Comparison of ENCODE assay signal across 18 cellular contexts in the genomic region with DNA sequence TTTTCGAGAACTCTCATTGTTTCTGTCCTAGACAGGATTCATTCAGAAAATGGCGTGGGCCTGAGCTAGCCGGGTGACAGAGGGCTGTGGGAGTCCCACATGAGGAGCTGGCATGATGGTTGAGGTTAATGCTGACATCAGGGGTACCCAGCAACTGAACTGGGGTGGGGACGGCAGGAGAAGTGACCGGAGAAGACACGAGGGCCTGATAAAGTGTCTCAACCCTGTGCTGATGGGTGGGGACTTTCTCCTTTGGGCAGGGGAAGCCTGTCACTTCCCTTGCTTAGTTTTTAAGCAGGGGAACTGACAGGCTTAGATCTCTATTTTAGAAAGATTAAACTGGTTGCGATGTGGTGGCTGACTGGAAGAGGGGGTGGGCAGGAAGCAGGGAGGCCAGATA. TPM values are rescaled to one million over a fixed set of nuclear protein-coding genes. Genes with fewer than 3 reads are reported as not detected.
"Had no signal": no experiment of that assay in that cellular context is flagged by ENCODE, and none has a peak within 500 bp of the region (broad histone marks: within the 10 kb centered on the region; RNA-seq: fewer than 3 reads in every experiment).

No MANE protein-coding gene starts in this region.

- H3K9me3 Mint-ChIP-seq: activated naive CD8-positive, alpha-beta T cell treated with anti-CD3 and anti-CD28 coated beads, Interleukin-2, amount 10 ng/mL, durations not matched to agents 7 days and 5 days; activated T-cell treated with anti-CD3 and anti-CD28 coated beads, Interleukin-2, amount 50 U/mL, for 24 hours had no signal

- H3K4me3 ChIP-seq: breast epithelium, dorsolateral prefrontal cortex, lung, skin epidermis, tibial artery, vagina had no signal

- H3K27ac ChIP-seq: breast epithelium, skin epidermis, tibial artery, vagina had no signal

- H3K9me3 ChIP-seq: breast epithelium, tibial artery, vagina had no signal

- H3K36me3 ChIP-seq: breast epithelium, tibial artery, vagina had no signal

- H3K4me3 Mint-ChIP-seq: activated CD8-positive, alpha-beta memory T cell treated with anti-CD3 and anti-CD28 coated beads, Interleukin-2, amount 10 ng/mL, durations not matched to agents 7 days and 5 days; activated naive CD8-positive, alpha-beta T cell treated with anti-CD3 and anti-CD28 coated beads, Interleukin-2, amount 10 ng/mL, durations not matched to agents 7 days and 5 days; activated T-cell treated with anti-CD3 and anti-CD28 coated beads, Interleukin-2, amount 50 U/mL, for 24 hours had no signal

- H3K27me3 ChIP-seq: breast epithelium, dorsolateral prefrontal cortex, vagina had no signal

- ATAC-seq: activated CD4-positive, CD25-positive, alpha-beta regulatory T cell treated with anti-CD3 and anti-CD28 coated beads, Interleukin-2, amount 50 U/mL, for 24 hours; activated CD8-positive, alpha-beta memory T cell treated with anti-CD3 and anti-CD28 coated beads, Interleukin-2, amount 10 ng/mL, durations not matched to agents 7 days and 5 days; esophagus mucosa; left colon had no signal

- H3K27ac Mint-ChIP-seq: activated CD8-positive, alpha-beta memory T cell treated with anti-CD3 and anti-CD28 coated beads, Interleukin-2, amount 10 ng/mL, durations not matched to agents 7 days and 5 days; activated naive CD8-positive, alpha-beta T cell treated with anti-CD3 and anti-CD28 coated beads, Interleukin-2, amount 10 ng/mL, durations not matched to agents 7 days and 5 days; activated T-cell treated with anti-CD3 and anti-CD28 coated beads, Interleukin-2, amount 50 U/mL, for 24 hours had no signal

- DNase-seq: activated CD8-positive, alpha-beta memory T cell treated with anti-CD3 and anti-CD28 coated beads, Interleukin-2, amount 10 ng/mL, durations not matched to agents 7 days and 5 days; activated gamma-delta T cell treated with Interleukin-2 at 50 U/mL for 16 hours; activated naive CD8-positive, alpha-beta T cell treated with anti-CD3 and anti-CD28 coated beads, Interleukin-2, amount 10 ng/mL, durations not matched to agents 7 days and 5 days; activated T-cell treated with anti-CD3 and anti-CD28 coated beads, Interleukin-2, amount 50 U/mL, for 24 hours; aorta; left colon; stimulated activated CD4-positive, alpha-beta T cell treated with anti-CD3 and anti-CD28 coated beads, Interleukin-4, amount 100 ng/mL, for 4 hours; T-helper 1 cell; tibial artery had no signal

- H3K4me1 Mint-ChIP-seq: activated CD8-positive, alpha-beta memory T cell treated with anti-CD3 and anti-CD28 coated beads, Interleukin-2, amount 10 ng/mL, durations not matched to agents 7 days and 5 days had no signal

- H3K4me1 ChIP-seq: tibial artery, vagina had no signal

- H3K36me3 Mint-ChIP-seq: activated CD8-positive, alpha-beta memory T cell treated with anti-CD3 and anti-CD28 coated beads, Interleukin-2, amount 10 ng/mL, durations not matched to agents 7 days and 5 days; activated naive CD8-positive, alpha-beta T cell treated with anti-CD3 and anti-CD28 coated beads, Interleukin-2, amount 10 ng/mL, durations not matched to agents 7 days and 5 days had no signal

RNA-seq across cellular contexts. Expression of gene CHIT1, which starts 14.6 kb away (rescaled TPM):
- total RNA-seq: chondrocyte, fibroblast of villous mesenchyme, vagina had no signal

RNA-seq across cellular contexts. Expression of gene CHI3L1, which starts 28.4 kb away (rescaled TPM):
- total RNA-seq: activated CD8-positive, alpha-beta memory T cell treated with anti-CD3 and anti-CD28 coated beads, Interleukin-2, amount 10 ng/mL, durations not matched to agents 7 days and 5 days; chondrocyte had no signal

RNA-seq across cellular contexts. Expression of gene MYBPH, which starts 39.3 kb away (rescaled TPM):
- total RNA-seq: activated CD8-positive, alpha-beta memory T cell treated with anti-CD3 and anti-CD28 coated beads, Interleukin-2, amount 10 ng/mL, durations not matched to agents 7 days and 5 days; activated naive CD8-positive, alpha-beta T cell treated with anti-CD3 and anti-CD28 coated beads, Interleukin-2, amount 10 ng/mL, durations not matched to agents 7 days and 5 days; aorta; chondrocyte; esophagus mucosa; left colon; lung; vagina had no signal
- polyA plus RNA-seq: aorta had no signal
